33 cellular contexts compared by ENCODE assay signal in the genomic region with DNA sequence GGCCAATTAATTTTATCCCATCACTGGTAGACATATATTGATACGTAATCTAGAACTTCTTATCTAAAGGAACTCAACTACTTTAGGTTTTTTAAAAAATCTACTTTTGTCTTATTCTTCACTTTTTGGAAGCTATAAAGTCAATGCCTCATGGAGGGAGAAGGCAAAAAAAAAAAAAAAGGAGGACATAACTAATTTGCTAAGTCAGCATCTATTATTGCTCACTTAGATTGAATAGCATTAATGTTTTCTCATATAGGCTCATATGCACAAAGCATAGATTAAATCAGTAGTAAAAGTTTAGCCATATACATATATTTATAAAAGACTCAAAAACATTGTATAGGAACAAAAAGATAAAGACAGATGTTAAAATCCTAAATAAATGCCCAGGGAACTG.
"Had no signal": no experiment of that assay in that cellular context is flagged by ENCODE, and none has a peak within 500 bp of the region (broad histone marks: within the 10 kb centered on the region; RNA-seq: fewer than 3 reads in every experiment).

No MANE protein-coding gene starts in this region.

- H3K27ac ChIP-seq: adrenal gland, body of pancreas, brain microvascular endothelial cell, breast epithelium, VCaP had no signal

- H3K27me3 ChIP-seq: adrenal gland, body of pancreas, brain microvascular endothelial cell, breast epithelium had no signal

- H3K36me3 ChIP-seq: adrenal gland, brain microvascular endothelial cell, breast epithelium had no signal

- DNase-seq: activated B cell treated with CpG ODN at 0.5 μM for 24 hours; activated CD4-positive, alpha-beta memory T cell treated with anti-CD3 and anti-CD28 coated beads for 36 hours; activated CD4-positive, alpha-beta T cell treated with anti-CD3 and anti-CD28 coated beads for 4 hours; activated CD4-positive, alpha-beta T cell treated with anti-CD3 and anti-CD28 coated beads, Interleukin-2, amount 10 ng/mL, durations not matched to agents 24 days and 14 days; activated CD4-positive, alpha-beta T cell treated with anti-CD3 and anti-CD28 coated beads, Interleukin-2, amount 50 U/mL, for 1 hour; activated CD4-positive, alpha-beta T cell treated with anti-CD3 and anti-CD28 coated beads, Interleukin-2, amount 50 U/mL, for 4 hours; activated CD4-positive, CD25-positive, alpha-beta regulatory T cell treated with anti-CD3 and anti-CD28 coated beads, Interleukin-2, amount 50 U/mL, for 72 hours; activated CD8-positive, alpha-beta memory T cell treated with anti-CD3 and anti-CD28 coated beads, Interleukin-2, amount 50 U/mL, for 4 hours; activated CD8-positive, alpha-beta T cell treated with anti-CD3 and anti-CD28 coated beads for 36 hours; activated effector memory CD4-positive, alpha-beta T cell treated with anti-CD3 and anti-CD28 coated beads, Interleukin-2, amount 50 U/mL, for 16 hours; activated gamma-delta T cell treated with Interleukin-2 at 50 U/mL for 16 hours; activated naive CD4-positive, alpha-beta T cell; activated naive CD4-positive, alpha-beta T cell treated with anti-CD3 and anti-CD28 coated beads for 36 hours; activated naive CD4-positive, alpha-beta T cell treated with anti-CD3 and anti-CD28 coated beads, Interleukin-2, amount 50 U/mL, for 16 hours; activated naive CD8-positive, alpha-beta T cell treated with anti-CD3 and anti-CD28 coated beads for 36 hours; activated T-cell treated with anti-CD3 and anti-CD28 coated beads for 4 hours; activated T-cell treated with anti-CD3 and anti-CD28 coated beads, Interleukin-2, amount 50 U/mL, for 1 hour; activated T-cell treated with anti-CD3 and anti-CD28 coated beads, Interleukin-2, amount 50 U/mL, for 4 hours; activated T-cell treated with anti-CD3 and anti-CD28 coated beads, Interleukin-2, amount 50 U/mL, for 72 hours; adrenal gland; amniotic stem cell; aorta; body of pancreas; brain microvascular endothelial cell; central memory CD4-positive, alpha-beta T cell; T-helper 2 cell; T-helper 9 cell had no signal

- FAIRE-seq: astrocyte, TTC549 had no signal

- H3K4me3 ChIP-seq: adrenal gland, body of pancreas, breast epithelium had no signal

- H3K4me1 ChIP-seq: adrenal gland, body of pancreas, breast epithelium had no signal

- ATAC-seq: activated CD8-positive, alpha-beta T cell treated with anti-CD3 and anti-CD28 coated beads for 36 hours; activated naive CD4-positive, alpha-beta T cell treated with anti-CD3 and anti-CD28 coated beads, Interleukin-2, amount 50 U/mL, for 72 hours; activated T-cell treated with anti-CD3 and anti-CD28 coated beads, Interleukin-2, amount 50 U/mL, for 4 hours; activated T-cell treated with anti-CD3 and anti-CD28 coated beads, Interleukin-2, amount 50 U/mL, for 72 hours; activated T-helper 17 cell treated with anti-CD3 and anti-CD28 coated beads, Interleukin-2, amount 50 U/mL, for 72 hours; body of pancreas had no signal

- H3K9me3 ChIP-seq: adrenal gland, body of pancreas, breast epithelium had no signal
